ENCODE assay signal across 8 cellular contexts in the genomic region with DNA sequence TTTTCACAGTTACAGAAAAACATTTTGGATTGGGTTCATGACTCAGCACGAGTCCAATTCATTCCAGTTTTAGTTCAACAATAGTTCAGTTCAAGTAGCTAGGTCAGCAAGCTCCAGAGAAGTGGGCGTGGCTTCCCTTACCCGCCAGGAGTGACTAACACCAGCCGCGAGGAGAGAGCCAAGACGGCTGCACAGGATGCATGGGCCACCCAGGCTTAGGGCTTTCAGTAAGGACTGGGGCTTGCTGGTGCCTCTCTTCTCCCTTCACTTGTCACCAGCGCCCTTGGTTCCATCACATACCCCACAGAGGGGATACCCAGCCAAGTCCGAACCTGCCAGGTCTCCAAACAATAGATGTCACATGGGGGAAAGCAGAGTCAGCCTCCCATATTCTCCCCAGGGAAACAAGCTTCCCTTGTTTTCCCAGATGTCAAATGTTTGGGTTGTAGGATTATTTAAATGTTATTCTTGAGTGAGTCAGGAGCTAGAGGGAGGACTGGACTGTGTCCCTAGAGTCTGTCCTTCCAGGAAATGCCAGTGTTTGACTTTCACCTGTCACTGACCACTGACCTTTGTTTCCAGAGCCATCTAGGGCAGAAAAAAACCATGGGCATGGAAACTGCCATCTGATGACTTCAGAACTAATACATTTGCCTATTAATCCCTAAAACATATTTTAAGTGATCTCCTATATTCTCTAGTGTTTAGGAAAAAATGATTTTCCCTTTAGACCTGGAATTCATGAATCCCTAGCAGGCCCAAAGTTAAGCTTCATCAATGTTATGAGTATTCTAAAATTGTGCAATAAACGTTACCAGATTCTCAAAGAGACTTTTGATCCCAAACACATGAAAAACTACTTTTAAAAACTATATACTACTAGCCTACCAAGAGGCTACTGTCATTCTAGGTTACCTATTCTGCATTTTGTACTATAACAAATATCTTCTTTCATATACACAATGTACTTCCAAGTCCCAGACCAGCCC. TPM values are rescaled to one million over a fixed set of nuclear protein-coding genes. Genes with fewer than 3 reads are reported as not detected.
A peak's percentile ranks its signal among the peaks of the same experiment; 100 is the strongest.
DNase-seq lines count a peak whose midpoint lies in the region; ATAC-seq and TF ChIP-seq lines count a peak whose summit lies in the region.

No MANE protein-coding gene starts in this region.

- intact Hi-C loops in right lobe of liver (cut with DNase I), result no loop called here

- ATAC-seq in right lobe of liver (peak; percentile 89 to 92 (median 90)), GM18502 (IDR thresholded peaks at IDR 0.05; ENCODE audit: poor library complexity, unreplicated experiment) (no peak), HG02870 (IDR thresholded peaks at IDR 0.05; ENCODE audit: unreplicated experiment) (no peak)

- no peak for TF ChIP-seq CTCF in right lobe of liver (IDR thresholded peaks at IDR 0.05)

- peak overlapping the region; percentile 24 for H3K27ac ChIP-seq in cingulate gyrus (ENCODE audit: low read depth, low read length)
- H3K27ac ChIP-seq in right lobe of liver, result peak overlapping the region; percentile 63 to 86 (median 81)

- H3K4me3 ChIP-seq in right lobe of liver, result peak overlapping the region in 1 of 3 donors; percentile 29

- no peaks in the 10 kb centered on the region for H3K27me3 ChIP-seq in right lobe of liver

- H3K9me3 ChIP-seq in right lobe of liver, result no peaks in the 10 kb centered on the region

- WGBS in right lobe of liver (ENCODE audit: insufficient coverage, low coverage, low lambda C conversion rate, missing lambda C conversion rate), result 15% methylated on average over 9 of the region's 9 CpGs

- TF ChIP-seq POLR2A in right lobe of liver (IDR thresholded peaks at IDR 0.05), result peak; percentile 24

- H3K36me3 ChIP-seq in right lobe of liver, result peaks cover 0 to 8% (median 0%) of the 10 kb centered on the region in 4 donors

- DNase-seq in GM03348 (ENCODE audit: low spot score), result peak; percentile 94
- peak; percentile 95 for DNase-seq in RPMI7951 (ENCODE audit: low read depth)
- DNase-seq in right lobe of liver, result peak; percentile 84 to 91 (median 91)
- peak; percentile 21 to 43 (median 32) for DNase-seq in stimulated activated CD4-positive, alpha-beta T cell treated with anti-CD3 and anti-CD28 coated beads, TNF-alpha, amount 100 ng/mL, for 48 hours (ENCODE audit: low read depth in 3 of 3)
- DNase-seq in activated gamma-delta T cell treated with Interleukin-2 at 50 U/mL for 16 hours, result no peak

- H3K4me1 ChIP-seq in right lobe of liver, result peaks cover 0 to 30% (median 14%) of the 10 kb centered on the region in 4 donors

RNA-seq across cellular contexts. Expression of a gene that starts 51.9 kb away (rescaled TPM):
- 0.10 and 0.48 TPM in 2 replicates for total RNA-seq in RPMI7951 (2014; rRNA removed; shearing (Covaris generic))
- total RNA-seq in right lobe of liver, result under 1 TPM in 1 of 6 experiments, not detected in 5; 0.07 TPM

Comparison
In these comparisons a context has a peak if more than half of its experiments do, and no peak if none do; other contexts are left out.
1. ATAC-seq: peak in right lobe of liver (4 of 4); none in GM18502 (single experiment) and HG02870 (single experiment).